In the genomic region with DNA sequence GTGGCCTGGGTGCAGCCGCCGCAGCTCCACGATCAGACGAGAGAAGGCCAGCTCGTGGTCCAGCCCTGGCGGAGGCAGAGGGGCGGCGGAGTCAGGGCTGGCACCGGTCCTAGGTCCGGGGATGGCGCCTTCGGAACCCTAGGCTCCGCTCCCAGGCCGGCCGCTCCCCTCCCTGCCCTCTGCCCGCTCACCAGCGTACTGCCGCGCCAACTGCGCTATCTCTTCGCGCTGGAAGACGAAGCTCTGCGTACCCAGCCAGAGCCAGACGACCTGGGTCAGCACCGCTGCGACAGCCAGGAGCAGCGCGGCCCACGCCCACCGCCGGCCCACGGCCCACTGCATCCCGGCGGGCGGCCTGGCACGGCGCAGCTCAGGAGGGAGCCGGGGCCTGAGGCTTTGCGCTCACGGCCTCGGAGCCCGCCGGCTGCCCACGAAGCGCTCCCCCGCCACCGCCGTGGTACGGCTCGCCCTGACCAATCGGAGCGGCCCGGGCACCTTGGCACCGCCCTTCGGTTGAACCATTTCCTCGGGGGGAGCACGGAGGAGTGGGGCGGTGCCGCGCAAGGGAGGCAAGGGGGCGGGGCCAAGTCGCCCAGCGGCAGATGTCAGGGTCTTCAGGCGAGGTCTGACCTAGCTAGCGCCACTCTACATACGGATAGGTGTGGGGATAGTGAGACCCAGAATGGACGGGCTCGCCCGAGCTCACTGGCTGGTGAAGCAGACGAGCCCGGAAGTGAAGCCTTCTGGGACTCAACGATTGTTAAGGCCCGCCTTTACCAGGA, we compare ENCODE assay signal across 1 cellular context.
TF ChIP-seq lines count a peak whose summit lies in the region.

A gene (minus strand): TSS at position 432 of the 782 bp plus-strand sequence. CDS start 90 bp downstream, at position 342.

TF ChIP-seq in HepG2, 621 proteins besides CTCF, POLR2A, EP300 and RAD21 (continued from another document and continues in another):
- TF ChIP-seq, protein P1, sequence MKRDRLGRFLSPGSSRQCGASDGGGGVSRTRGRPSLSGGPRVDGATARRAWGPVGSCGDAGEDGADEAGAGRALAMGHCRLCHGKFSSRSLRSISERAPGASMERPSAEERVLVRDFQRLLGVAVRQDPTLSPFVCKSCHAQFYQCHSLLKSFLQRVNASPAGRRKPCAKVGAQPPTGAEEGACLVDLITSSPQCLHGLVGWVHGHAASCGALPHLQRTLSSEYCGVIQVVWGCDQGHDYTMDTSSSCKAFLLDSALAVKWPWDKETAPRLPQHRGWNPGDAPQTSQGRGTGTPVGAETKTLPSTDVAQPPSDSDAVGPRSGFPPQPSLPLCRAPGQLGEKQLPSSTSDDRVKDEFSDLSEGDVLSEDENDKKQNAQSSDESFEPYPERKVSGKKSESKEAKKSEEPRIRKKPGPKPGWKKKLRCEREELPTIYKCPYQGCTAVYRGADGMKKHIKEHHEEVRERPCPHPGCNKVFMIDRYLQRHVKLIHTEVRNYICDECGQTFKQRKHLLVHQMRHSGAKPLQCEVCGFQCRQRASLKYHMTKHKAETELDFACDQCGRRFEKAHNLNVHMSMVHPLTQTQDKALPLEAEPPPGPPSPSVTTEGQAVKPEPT (CRISPR knock-in tag; IDR thresholded peaks at IDR 0.05; ENCODE audit: low read depth) = 0 out of 2 replicates have a peak, but pooled peaks have one; percentile 65
- TF ChIP-seq EED (CRISPR knock-in tag; IDR thresholded peaks at IDR 0.05) (peak; percentile 98), MIER3 (CRISPR knock-in tag; IDR thresholded peaks at IDR 0.05; ENCODE audit: borderline replicate concordance) (no peak), ZFP82 (CRISPR knock-in tag; IDR thresholded peaks at IDR 0.05; ENCODE audit: borderline replicate concordance) (peak; percentile 81; the same call in 1 of the 2 replicates), SSRP1 (CRISPR knock-in tag; IDR thresholded peaks at IDR 0.05) (no peak), ZNF724P (CRISPR knock-in tag; IDR thresholded peaks at IDR 0.05; ENCODE audit: borderline replicate concordance) (peak; percentile 35; the same call in 1 of the 2 replicates), PCBP1 (IDR thresholded peaks at IDR 0.05; ENCODE audit: borderline replicate concordance, low read depth, low read length) (0 out of 2 replicates have a peak, but pooled peaks have one; percentile 41), SPEN (CRISPR knock-in tag; IDR thresholded peaks at IDR 0.05; ENCODE audit: low read depth) (peak; percentile 89), ZSCAN29 (CRISPR knock-in tag; conservative IDR thresholded peaks at IDR 0.05) (no peak), MTF1 (CRISPR knock-in tag; IDR thresholded peaks at IDR 0.05) (no peak), ZSCAN12 (CRISPR knock-in tag; IDR thresholded peaks at IDR 0.05) (0 out of 2 replicates have a peak, but pooled peaks have one; percentile 9), AGO2 (optimal IDR thresholded peaks at IDR 0.05; ENCODE audit: low read depth, low read length) (peak; percentile 75), HDAC6 (IDR thresholded peaks at IDR 0.05; ENCODE audit: low read depth, low read length) (no peak), ZNF33A (CRISPR knock-in tag; IDR thresholded peaks at IDR 0.05; ENCODE audit: borderline replicate concordance) (no peak), XRCC5 (optimal IDR thresholded peaks at IDR 0.05; ENCODE audit: low read length) (peak; percentile 11), NFYC (CRISPR knock-in tag; IDR thresholded peaks at IDR 0.05) (peak; percentile 88), ZNF510 (CRISPR knock-in tag; IDR thresholded peaks at IDR 0.05; ENCODE audit: low read depth) (peak; percentile 45; the same call in 1 of the 2 replicates), IRF2 (CRISPR knock-in tag; IDR thresholded peaks at IDR 0.05) (peak; percentile 54), SIN3A (IDR thresholded peaks at IDR 0.05; ENCODE audit: borderline replicate concordance, low read depth, low read length) (peak; percentile 73; the same call in 1 of the 2 replicates), HNRNPK (IDR thresholded peaks at IDR 0.05; ENCODE audit: low read depth, low read length, poor library complexity, severe bottlenecking) (no peak), RBM39 (IDR thresholded peaks at IDR 0.05; ENCODE audit: low read depth, low read length, poor library complexity, severe bottlenecking) (no peak), HMG20B (CRISPR knock-in tag; conservative IDR thresholded peaks at IDR 0.05) (no peak), HOXD1 (CRISPR knock-in tag; IDR thresholded peaks at IDR 0.05) (no peak)
- TF ChIP-seq, protein P2, sequence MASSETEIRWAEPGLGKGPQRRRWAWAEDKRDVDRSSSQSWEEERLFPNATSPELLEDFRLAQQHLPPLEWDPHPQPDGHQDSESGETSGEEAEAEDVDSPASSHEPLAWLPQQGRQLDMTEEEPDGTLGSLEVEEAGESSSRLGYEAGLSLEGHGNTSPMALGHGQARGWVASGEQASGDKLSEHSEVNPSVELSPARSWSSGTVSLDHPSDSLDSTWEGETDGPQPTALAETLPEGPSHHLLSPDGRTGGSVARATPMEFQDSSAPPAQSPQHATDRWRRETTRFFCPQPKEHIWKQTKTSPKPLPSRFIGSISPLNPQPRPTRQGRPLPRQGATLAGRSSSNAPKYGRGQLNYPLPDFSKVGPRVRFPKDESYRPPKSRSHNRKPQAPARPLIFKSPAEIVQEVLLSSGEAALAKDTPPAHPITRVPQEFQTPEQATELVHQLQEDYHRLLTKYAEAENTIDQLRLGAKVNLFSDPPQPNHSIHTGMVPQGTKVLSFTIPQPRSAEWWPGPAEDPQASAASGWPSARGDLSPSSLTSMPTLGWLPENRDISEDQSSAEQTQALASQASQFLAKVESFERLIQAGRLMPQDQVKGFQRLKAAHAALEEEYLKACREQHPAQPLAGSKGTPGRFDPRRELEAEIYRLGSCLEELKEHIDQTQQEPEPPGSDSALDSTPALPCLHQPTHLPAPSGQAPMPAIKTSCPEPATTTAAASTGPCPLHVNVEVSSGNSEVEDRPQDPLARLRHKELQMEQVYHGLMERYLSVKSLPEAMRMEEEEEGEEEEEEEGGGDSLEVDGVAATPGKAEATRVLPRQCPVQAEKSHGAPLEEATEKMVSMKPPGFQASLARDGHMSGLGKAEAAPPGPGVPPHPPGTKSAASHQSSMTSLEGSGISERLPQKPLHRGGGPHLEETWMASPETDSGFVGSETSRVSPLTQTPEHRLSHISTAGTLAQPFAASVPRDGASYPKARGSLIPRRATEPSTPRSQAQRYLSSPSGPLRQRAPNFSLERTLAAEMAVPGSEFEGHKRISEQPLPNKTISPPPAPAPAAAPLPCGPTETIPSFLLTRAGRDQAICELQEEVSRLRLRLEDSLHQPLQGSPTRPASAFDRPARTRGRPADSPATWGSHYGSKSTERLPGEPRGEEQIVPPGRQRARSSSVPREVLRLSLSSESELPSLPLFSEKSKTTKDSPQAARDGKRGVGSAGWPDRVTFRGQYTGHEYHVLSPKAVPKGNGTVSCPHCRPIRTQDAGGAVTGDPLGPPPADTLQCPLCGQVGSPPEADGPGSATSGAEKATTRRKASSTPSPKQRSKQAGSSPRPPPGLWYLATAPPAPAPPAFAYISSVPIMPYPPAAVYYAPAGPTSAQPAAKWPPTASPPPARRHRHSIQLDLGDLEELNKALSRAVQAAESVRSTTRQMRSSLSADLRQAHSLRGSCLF (CRISPR knock-in tag; IDR thresholded peaks at IDR 0.05; ENCODE audit: borderline replicate concordance) = 0 out of 2 replicates have a peak, but pooled peaks have one; percentile 28
- TF ChIP-seq, protein P3, sequence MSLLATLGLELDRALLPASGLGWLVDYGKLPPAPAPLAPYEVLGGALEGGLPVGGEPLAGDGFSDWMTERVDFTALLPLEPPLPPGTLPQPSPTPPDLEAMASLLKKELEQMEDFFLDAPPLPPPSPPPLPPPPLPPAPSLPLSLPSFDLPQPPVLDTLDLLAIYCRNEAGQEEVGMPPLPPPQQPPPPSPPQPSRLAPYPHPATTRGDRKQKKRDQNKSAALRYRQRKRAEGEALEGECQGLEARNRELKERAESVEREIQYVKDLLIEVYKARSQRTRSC (CRISPR knock-in tag; IDR thresholded peaks at IDR 0.05; ENCODE audit: low read depth) = no peak
- TF ChIP-seq, protein P4, sequence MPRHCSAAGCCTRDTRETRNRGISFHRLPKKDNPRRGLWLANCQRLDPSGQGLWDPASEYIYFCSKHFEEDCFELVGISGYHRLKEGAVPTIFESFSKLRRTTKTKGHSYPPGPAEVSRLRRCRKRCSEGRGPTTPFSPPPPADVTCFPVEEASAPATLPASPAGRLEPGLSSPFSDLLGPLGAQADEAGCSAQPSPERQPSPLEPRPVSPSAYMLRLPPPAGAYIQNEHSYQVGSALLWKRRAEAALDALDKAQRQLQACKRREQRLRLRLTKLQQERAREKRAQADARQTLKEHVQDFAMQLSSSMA (CRISPR knock-in tag; IDR thresholded peaks at IDR 0.05) = peak; percentile 37; the same call in 1 of the 2 replicates
- TF ChIP-seq, protein P5, sequence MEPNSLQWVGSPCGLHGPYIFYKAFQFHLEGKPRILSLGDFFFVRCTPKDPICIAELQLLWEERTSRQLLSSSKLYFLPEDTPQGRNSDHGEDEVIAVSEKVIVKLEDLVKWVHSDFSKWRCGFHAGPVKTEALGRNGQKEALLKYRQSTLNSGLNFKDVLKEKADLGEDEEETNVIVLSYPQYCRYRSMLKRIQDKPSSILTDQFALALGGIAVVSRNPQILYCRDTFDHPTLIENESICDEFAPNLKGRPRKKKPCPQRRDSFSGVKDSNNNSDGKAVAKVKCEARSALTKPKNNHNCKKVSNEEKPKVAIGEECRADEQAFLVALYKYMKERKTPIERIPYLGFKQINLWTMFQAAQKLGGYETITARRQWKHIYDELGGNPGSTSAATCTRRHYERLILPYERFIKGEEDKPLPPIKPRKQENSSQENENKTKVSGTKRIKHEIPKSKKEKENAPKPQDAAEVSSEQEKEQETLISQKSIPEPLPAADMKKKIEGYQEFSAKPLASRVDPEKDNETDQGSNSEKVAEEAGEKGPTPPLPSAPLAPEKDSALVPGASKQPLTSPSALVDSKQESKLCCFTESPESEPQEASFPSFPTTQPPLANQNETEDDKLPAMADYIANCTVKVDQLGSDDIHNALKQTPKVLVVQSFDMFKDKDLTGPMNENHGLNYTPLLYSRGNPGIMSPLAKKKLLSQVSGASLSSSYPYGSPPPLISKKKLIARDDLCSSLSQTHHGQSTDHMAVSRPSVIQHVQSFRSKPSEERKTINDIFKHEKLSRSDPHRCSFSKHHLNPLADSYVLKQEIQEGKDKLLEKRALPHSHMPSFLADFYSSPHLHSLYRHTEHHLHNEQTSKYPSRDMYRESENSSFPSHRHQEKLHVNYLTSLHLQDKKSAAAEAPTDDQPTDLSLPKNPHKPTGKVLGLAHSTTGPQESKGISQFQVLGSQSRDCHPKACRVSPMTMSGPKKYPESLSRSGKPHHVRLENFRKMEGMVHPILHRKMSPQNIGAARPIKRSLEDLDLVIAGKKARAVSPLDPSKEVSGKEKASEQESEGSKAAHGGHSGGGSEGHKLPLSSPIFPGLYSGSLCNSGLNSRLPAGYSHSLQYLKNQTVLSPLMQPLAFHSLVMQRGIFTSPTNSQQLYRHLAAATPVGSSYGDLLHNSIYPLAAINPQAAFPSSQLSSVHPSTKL (CRISPR knock-in tag; IDR thresholded peaks at IDR 0.05) = no peak
- TF ChIP-seq, protein P6, sequence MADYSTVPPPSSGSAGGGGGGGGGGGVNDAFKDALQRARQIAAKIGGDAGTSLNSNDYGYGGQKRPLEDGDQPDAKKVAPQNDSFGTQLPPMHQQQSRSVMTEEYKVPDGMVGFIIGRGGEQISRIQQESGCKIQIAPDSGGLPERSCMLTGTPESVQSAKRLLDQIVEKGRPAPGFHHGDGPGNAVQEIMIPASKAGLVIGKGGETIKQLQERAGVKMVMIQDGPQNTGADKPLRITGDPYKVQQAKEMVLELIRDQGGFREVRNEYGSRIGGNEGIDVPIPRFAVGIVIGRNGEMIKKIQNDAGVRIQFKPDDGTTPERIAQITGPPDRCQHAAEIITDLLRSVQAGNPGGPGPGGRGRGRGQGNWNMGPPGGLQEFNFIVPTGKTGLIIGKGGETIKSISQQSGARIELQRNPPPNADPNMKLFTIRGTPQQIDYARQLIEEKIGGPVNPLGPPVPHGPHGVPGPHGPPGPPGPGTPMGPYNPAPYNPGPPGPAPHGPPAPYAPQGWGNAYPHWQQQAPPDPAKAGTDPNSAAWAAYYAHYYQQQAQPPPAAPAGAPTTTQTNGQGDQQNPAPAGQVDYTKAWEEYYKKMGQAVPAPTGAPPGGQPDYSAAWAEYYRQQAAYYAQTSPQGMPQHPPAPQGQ (CRISPR knock-in tag; IDR thresholded peaks at IDR 0.05; ENCODE audit: borderline replicate concordance) = no peak
- TF ChIP-seq, protein P7, sequence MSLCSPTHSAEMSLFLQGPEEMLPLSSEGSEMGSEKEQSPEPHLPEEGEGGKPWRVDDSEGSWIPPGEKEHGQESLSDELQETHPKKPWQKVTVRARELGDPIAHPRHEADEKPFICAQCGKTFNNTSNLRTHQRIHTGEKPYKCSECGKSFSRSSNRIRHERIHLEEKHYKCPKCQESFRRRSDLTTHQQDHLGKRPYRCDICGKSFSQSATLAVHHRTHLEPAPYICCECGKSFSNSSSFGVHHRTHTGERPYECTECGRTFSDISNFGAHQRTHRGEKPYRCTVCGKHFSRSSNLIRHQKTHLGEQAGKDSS (CRISPR knock-in tag; IDR thresholded peaks at IDR 0.05; ENCODE audit: borderline replicate concordance, low read depth) = peak; percentile 43
- TF ChIP-seq, protein P8, sequence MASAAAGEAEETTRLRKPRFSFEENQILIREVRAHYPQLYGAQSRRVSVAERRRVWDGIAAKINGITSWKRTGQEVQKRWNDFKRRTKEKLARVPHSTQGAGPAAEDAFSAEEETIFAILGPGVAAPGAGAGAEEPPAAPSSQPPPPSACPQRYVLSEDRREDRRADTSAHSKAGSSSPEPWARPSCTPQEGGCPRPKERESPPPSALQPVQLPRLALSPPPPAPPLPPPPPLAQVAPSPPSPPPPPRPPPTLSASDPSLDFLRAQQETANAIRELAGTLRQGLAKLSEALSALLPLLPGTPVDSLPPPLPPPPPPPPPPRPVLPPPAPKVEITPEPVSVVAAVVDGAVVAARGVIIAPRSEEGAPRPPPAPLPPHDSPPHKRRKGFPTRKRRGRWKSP (CRISPR knock-in tag; IDR thresholded peaks at IDR 0.05) = peak; percentile 98
- TF ChIP-seq, protein P9, sequence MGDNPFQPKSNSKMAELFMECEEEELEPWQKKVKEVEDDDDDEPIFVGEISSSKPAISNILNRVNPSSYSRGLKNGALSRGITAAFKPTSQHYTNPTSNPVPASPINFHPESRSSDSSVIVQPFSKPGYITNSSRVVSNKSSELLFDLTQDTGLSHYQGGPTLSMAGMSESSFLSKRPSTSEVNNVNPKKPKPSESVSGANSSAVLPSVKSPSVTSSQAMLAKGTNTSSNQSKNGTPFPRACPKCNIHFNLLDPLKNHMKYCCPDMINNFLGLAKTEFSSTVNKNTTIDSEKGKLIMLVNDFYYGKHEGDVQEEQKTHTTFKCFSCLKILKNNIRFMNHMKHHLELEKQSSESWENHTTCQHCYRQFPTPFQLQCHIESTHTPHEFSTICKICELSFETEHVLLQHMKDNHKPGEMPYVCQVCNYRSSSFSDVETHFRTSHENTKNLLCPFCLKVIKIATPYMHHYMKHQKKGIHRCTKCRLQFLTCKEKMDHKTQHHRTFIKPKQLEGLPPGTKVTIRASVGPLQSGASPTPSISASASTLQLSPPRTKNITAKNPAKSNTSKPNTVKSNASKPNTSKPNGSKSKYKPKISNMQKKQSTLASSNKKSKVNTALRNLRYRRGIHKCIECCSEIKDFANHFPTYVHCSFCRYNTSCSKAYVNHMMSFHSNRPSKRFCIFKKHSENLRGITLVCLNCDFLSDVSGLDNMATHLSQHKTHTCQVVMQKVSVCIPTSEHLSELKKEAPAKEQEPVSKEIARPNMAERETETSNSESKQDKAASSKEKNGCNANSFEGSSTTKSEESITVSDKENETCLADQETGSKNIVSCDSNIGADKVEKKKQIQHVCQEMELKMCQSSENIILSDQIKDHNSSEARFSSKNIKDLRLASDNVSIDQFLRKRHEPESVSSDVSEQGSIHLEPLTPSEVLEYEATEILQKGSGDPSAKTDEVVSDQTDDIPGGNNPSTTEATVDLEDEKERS (CRISPR knock-in tag; IDR thresholded peaks at IDR 0.05) = peak; percentile 76; the same call in 1 of the 2 replicates
- TF ChIP-seq, protein P10, sequence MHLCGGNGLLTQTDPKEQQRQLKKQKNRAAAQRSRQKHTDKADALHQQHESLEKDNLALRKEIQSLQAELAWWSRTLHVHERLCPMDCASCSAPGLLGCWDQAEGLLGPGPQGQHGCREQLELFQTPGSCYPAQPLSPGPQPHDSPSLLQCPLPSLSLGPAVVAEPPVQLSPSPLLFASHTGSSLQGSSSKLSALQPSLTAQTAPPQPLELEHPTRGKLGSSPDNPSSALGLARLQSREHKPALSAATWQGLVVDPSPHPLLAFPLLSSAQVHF (CRISPR knock-in tag; IDR thresholded peaks at IDR 0.05) = no peak
